Comparison of ENCODE assay signal across 24 cellular contexts in genomic region chr5:172075655-172076054, GRCh38.
"Had no signal": no experiment of that assay in that cellular context is flagged by ENCODE, and none has a peak within 500 bp of the region (broad histone marks: within the 10 kb centered on the region; RNA-seq: fewer than 3 reads in every experiment).

No MANE protein-coding gene starts in this region.

- H3K9me3 Mint-ChIP-seq: activated naive CD4-positive, alpha-beta T cell treated with anti-CD3 and anti-CD28 coated beads, Interleukin-2, amount 10 ng/mL, durations not matched to agents 7 days and 5 days; activated T-helper 1 cell treated with anti-CD3 and anti-CD28 coated beads, Interleukin-12 subunit alpha, Interleukin-12 subunit beta, Interleukin-2, Interleukin-4 antibody, amounts not matched to agents 30 ng/mL and 10 ng/mL and 1 ng/mL, durations not matched to agents 14 hours and 24 hours and 36 hours; brain; naive B cell; neural progenitor cell; stimulated activated naive B cell treated with anti-CD40 and anti-IgM and Interleukin-4, amounts not matched to agents 10 μg/mL and 1 μg/mL and 100 μg/mL, for 72 hours had no signal

- H3K27me3 Mint-ChIP-seq: activated naive CD4-positive, alpha-beta T cell treated with anti-CD3 and anti-CD28 coated beads, Interleukin-2, amount 10 ng/mL, durations not matched to agents 7 days and 5 days; brain; naive B cell; stimulated activated naive B cell treated with anti-CD40 and anti-IgM and Interleukin-4, amounts not matched to agents 10 μg/mL and 1 μg/mL and 100 μg/mL, for 72 hours had no signal

- ATAC-seq: gastrocnemius medialis; left colon; psoas muscle; stimulated activated naive B cell treated with anti-CD40 and anti-IgM and Interleukin-4, amounts not matched to agents 10 μg/mL and 1 μg/mL and 100 μg/mL, for 72 hours had no signal

- H3K27ac Mint-ChIP-seq: activated naive CD4-positive, alpha-beta T cell treated with anti-CD3 and anti-CD28 coated beads, Interleukin-2, amount 10 ng/mL, durations not matched to agents 7 days and 5 days; activated T-helper 1 cell treated with anti-CD3 and anti-CD28 coated beads, Interleukin-12 subunit alpha, Interleukin-12 subunit beta, Interleukin-2, Interleukin-4 antibody, amounts not matched to agents 30 ng/mL and 10 ng/mL and 1 ng/mL, durations not matched to agents 14 hours and 24 hours and 36 hours; brain; neural progenitor cell; stimulated activated naive B cell treated with anti-CD40 and anti-IgM and Interleukin-4, amounts not matched to agents 10 μg/mL and 1 μg/mL and 100 μg/mL, for 72 hours had no signal

- DNase-seq: activated CD4-positive, alpha-beta T cell treated with anti-CD3 and anti-CD28 coated beads, Interleukin-2, amount 50 U/mL, for 1 hour; activated effector memory CD4-positive, alpha-beta T cell treated with anti-CD3 and anti-CD28 coated beads, Interleukin-2, amount 50 U/mL, for 16 hours; aorta; cerebellar nuclear complex; colonic mucosa; effector CD8-positive, alpha-beta T cell; gastrocnemius medialis; hippocampal formation; kidney; left colon; mammary epithelial cell; naive B cell; occipital lobe; psoas muscle; stimulated activated CD4-positive, alpha-beta T cell treated with anti-CD3 and anti-CD28 coated beads, Interleukin-2, amount 100 ng/mL, for 24 hours; stimulated activated naive B cell treated with anti-CD40 and anti-IgM and Interleukin-4, amounts not matched to agents 10 μg/mL and 1 μg/mL and 100 μg/mL, for 72 hours; stomach; T1000; thyroid gland; upper lobe of left lung had no signal

- H3K4me3 Mint-ChIP-seq: activated naive CD4-positive, alpha-beta T cell treated with anti-CD3 and anti-CD28 coated beads, Interleukin-2, amount 10 ng/mL, durations not matched to agents 7 days and 5 days; activated T-helper 1 cell treated with anti-CD3 and anti-CD28 coated beads, Interleukin-12 subunit alpha, Interleukin-12 subunit beta, Interleukin-2, Interleukin-4 antibody, amounts not matched to agents 30 ng/mL and 10 ng/mL and 1 ng/mL, durations not matched to agents 14 hours and 24 hours and 36 hours; brain; naive B cell; neural progenitor cell; stimulated activated naive B cell treated with anti-CD40 and anti-IgM and Interleukin-4, amounts not matched to agents 10 μg/mL and 1 μg/mL and 100 μg/mL, for 72 hours had no signal
